In genomic region chr3:138935864-138936762, GRCh38 we compare ENCODE assay signal across 8 cellular contexts. TPM values are rescaled to one million over a fixed set of nuclear protein-coding genes. Genes with fewer than 3 reads are reported as not detected.
DNase-seq lines count a peak whose midpoint lies in the region; ATAC-seq, FAIRE-seq and TF ChIP-seq lines count a peak whose summit lies in the region.

No MANE protein-coding gene starts in this region.

- H3K9ac ChIP-seq in DND-41 (ENCODE audit: low read depth, low read length): no peak overlapping the region
- H3K9ac ChIP-seq in MM.1S (ENCODE audit: low read length): peak overlapping the region; percentile 35; the same call in 1 of the 2 replicates
- no peak overlapping the region for H3K9ac ChIP-seq in kidney (ENCODE audit: low read length in 2 of 2)

- peak; percentile 59 for TF ChIP-seq CTCF in DND-41 (IDR thresholded peaks at IDR 0.05; ENCODE audit: borderline replicate concordance, extremely low read depth, low read length, poor library complexity, severe bottlenecking)
- peak; percentile 83 for TF ChIP-seq CTCF in MM.1S (IDR thresholded peaks at IDR 0.05; ENCODE audit: low read length)
- TF ChIP-seq CTCF in WI38 (IDR thresholded peaks at IDR 0.05; ENCODE audit: low read depth, low read length): peak; percentile 75
- TF ChIP-seq CTCF in cardiac fibroblast (IDR thresholded peaks at IDR 0.05; ENCODE audit: low read depth, low read length): peak; percentile 95
- peak; percentile 81 for TF ChIP-seq CTCF in kidney (IDR thresholded peaks at IDR 0.05; ENCODE audit: borderline replicate concordance, extremely low read depth, insufficient read depth)

- peak; percentile 40 for DNase-seq in DND-41
- peak; percentile 57 for DNase-seq in MM.1S
- DNase-seq in cardiac fibroblast (ENCODE audit: low read depth in 2 of 2): peak; percentile 59 to 60
- DNase-seq in kidney: peak; percentile 86
- DNase-seq in stimulated activated CD4-positive, alpha-beta T cell treated with anti-CD3 and anti-CD28 coated beads, Interleukin-1b, Interleukin-23, amount 100 ng/mL, for 1 hour (ENCODE audit: low read depth in 2 of 2): peak; percentile 22 to 62

- no peaks in the 10 kb centered on the region for H3F3A ChIP-seq in MM.1S (ENCODE audit: insufficient read depth, low read length)

- H3K9me3 ChIP-seq in DND-41 (ENCODE audit: insufficient read depth, low read length, severe bottlenecking) (no peaks in the 10 kb centered on the region), MM.1S (replicated peaks; ENCODE audit: insufficient read depth, low read length) (no peaks in the 10 kb centered on the region), kidney (ENCODE audit: control insufficient read depth in 1 of 2, low read length in 2 of 2) (no peaks in the 10 kb centered on the region)

- H3K27ac ChIP-seq in DND-41 (ENCODE audit: low read length) (no peak overlapping the region), MM.1S (ENCODE audit: low read length) (no peak overlapping the region), kidney (ENCODE audit: low read depth in 2 of 2, low read length in 2 of 2) (no peak overlapping the region)

- no peak for FAIRE-seq in kidney (lab: Jason Lieb, UNC)

- no peaks in the 10 kb centered on the region for H4K20me1 ChIP-seq in DND-41 (ENCODE audit: insufficient read depth, low read length)
- H4K20me1 ChIP-seq in MM.1S (ENCODE audit: insufficient read depth, low read length): no peaks in the 10 kb centered on the region

- H3K4me1 ChIP-seq in DND-41 (ENCODE audit: insufficient read depth, low read length) (no peaks in the 10 kb centered on the region), MM.1S (ENCODE audit: low read length) (no peaks in the 10 kb centered on the region), kidney (ENCODE audit: control insufficient read depth in 1 of 2, insufficient read depth in 1 of 2, low read depth in 1 of 2, low read length in 2 of 2) (peaks cover 0 to 21% of the 10 kb centered on the region in 2 donors)

- H3K27me3 ChIP-seq in DND-41 (ENCODE audit: insufficient read depth, low read length, poor library complexity) (no peaks in the 10 kb centered on the region), MM.1S (replicated peaks; ENCODE audit: insufficient read depth, low read length) (peaks cover 33% of the 10 kb centered on the region)

- no peaks in the 10 kb centered on the region for H3K9me2 ChIP-seq in MM.1S (replicated peaks; ENCODE audit: insufficient read depth, low read length)

- H3K79me2 ChIP-seq in DND-41 (ENCODE audit: insufficient read depth, low read length) (no peaks in the 10 kb centered on the region), MM.1S (ENCODE audit: low read length) (no peaks in the 10 kb centered on the region)

- H3K4me3 ChIP-seq in DND-41 (ENCODE audit: low read depth in 1 of 2, low read length in 2 of 2): no peak overlapping the region
- H3K4me3 ChIP-seq in MM.1S (ENCODE audit: low read length): peak overlapping the region; percentile 69
- peak overlapping the region; percentile 54 for H3K4me3 ChIP-seq in WI38 (ENCODE audit: low read depth, low read length)
- peak overlapping the region; percentile 30 to 52 for H3K4me3 ChIP-seq in cardiac fibroblast (replicated peaks in 1 of 2; ENCODE audit: low read depth in 2 of 2, low read length in 2 of 2)
- peak overlapping the region in 1 of 2 donors; percentile 55 for H3K4me3 ChIP-seq in kidney (ENCODE audit: low read length in 2 of 2)

- intact Hi-C loops in kidney (cut with DNase I): loop anchor here (10.0 kb wide), 1 partner anchor 389 kb away; no protein-coding TSS in a partner anchor

- H3K36me3 ChIP-seq in DND-41 (ENCODE audit: insufficient read depth, low read length): no peaks in the 10 kb centered on the region
- H3K36me3 ChIP-seq in MM.1S (replicated peaks; ENCODE audit: insufficient read depth, low read length): no peaks in the 10 kb centered on the region
- no peaks in the 10 kb centered on the region for H3K36me3 ChIP-seq in kidney (ENCODE audit: control insufficient read depth in 1 of 2, insufficient read depth in 2 of 2, low read length in 2 of 2)

- peak; percentile 62 for ATAC-seq in DND-41 (ENCODE audit: insufficient read depth, low read depth)
- ATAC-seq in GM21717 (IDR thresholded peaks at IDR 0.05; ENCODE audit: unreplicated experiment): peak; percentile 63
- ATAC-seq in GM19452 (IDR thresholded peaks at IDR 0.05; ENCODE audit: unreplicated experiment): no peak

- no peak overlapping the region for H2AFZ ChIP-seq in DND-41 (ENCODE audit: low read depth, low read length)
- H2AFZ ChIP-seq in MM.1S (ENCODE audit: low read length): peak overlapping the region; percentile 84

- H3K4me2 ChIP-seq in DND-41 (ENCODE audit: insufficient read depth, low read length): no peak overlapping the region
- H3K4me2 ChIP-seq in MM.1S (ENCODE audit: low read depth, low read length): peak overlapping the region; percentile 93

RNA-seq across cellular contexts. Expression of gene FOXL2, which starts 10.8 kb away (rescaled TPM):
- total RNA-seq in kidney: not detected
- not detected for polyA plus RNA-seq in kidney (ENCODE audit: insufficient read depth, low read depth, low replicate concordance)

RNA-seq across cellular contexts. Expression of gene FOXL2NB, which starts 10.9 kb away (rescaled TPM):
- not detected for total RNA-seq in kidney
- not detected for polyA plus RNA-seq in kidney (ENCODE audit: insufficient read depth, low read depth, low replicate concordance)

Comparison
In these comparisons a context has a peak if more than half of its experiments do, and no peak if none do; other contexts are left out.
1. H3K4me3 ChIP-seq: peak in MM.1S (single experiment), WI38 (single experiment) and cardiac fibroblast (2 of 2); none in DND-41 (0 of 2).
2. Peak in every context shown above with its lines, with median percentiles within 50 percentile points of each other: DNase-seq and CTCF ChIP-seq.